In the genomic region with DNA sequence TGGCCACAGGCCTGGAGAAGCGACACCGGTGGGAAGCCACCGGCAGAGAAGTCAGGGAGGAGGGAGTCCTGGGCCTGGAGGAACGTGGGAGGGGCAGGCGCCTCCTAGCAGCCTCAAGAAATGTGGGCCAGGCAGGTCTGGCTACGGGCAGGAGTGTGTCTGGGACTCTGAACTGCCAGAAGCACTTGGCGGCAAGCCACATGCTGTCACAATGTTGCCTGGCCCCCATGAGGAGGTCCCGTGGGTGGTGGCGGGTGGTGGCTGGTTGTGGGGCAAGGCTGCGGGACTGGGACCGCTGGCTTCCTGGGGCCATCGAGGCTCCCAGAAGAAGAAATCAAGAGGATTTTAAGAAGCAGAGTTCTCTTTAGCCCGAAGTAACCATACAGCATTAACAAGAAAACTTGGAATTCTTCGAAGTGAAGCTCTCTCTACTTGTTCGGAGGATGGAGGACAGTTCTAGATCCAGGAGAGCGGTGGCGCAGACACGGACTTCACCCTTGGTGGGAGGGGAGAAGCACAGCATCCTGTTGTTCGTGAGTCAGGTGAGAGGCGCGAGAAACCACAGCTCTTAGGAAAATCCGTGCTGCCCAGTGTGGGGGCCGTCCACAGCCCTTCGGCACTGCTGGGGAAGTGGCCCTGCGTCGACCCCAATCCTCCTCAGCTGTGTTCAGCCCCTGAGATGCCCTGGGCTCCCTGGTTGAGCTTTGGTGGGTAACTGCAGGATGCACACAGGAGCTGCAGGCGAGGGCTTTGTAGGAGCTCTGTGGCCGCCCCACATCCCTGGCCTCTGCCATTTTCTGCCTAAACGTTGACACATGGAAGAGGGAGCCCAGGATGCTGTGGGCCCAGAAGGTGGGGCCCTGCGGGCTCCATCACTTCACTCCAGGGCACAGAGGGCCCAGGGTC, we compare ENCODE assay signal across 8 cellular contexts. TPM values are rescaled to one million over a fixed set of nuclear protein-coding genes. Genes with fewer than 3 reads are reported as not detected.
A peak's percentile ranks its signal among the peaks of the same experiment; 100 is the strongest.
DNase-seq lines count a peak whose midpoint lies in the region; ATAC-seq and TF ChIP-seq lines count a peak whose summit lies in the region.

No MANE protein-coding gene starts in this region.

- H3K36me3 ChIP-seq in BLaER1 (0 out of 2 replicates have a peak, but pooled peaks cover 17% of the 10 kb centered on the region), neutrophil (no peaks in the 10 kb centered on the region)

- CTCF ChIA-PET in WTC11 (lab: Charles Lee): interaction anchor here (2.5 kb wide), 1 partner anchor 75 kb away, joined by 10 read pairs; no protein-coding TSS in a partner anchor

- peaks cover 15% of the 10 kb centered on the region for H3K36me3 Mint-ChIP-seq in WTC11

- no peaks in the 10 kb centered on the region for H3K9me3 ChIP-seq in BLaER1
- H3K9me3 ChIP-seq in neutrophil: no peaks in the 10 kb centered on the region

- no peaks in the 10 kb centered on the region for H3K27me3 ChIP-seq in BLaER1
- H3K27me3 ChIP-seq in neutrophil: no peaks in the 10 kb centered on the region

- H3K4me1 Mint-ChIP-seq in WTC11: peaks cover 41% of the 10 kb centered on the region

- H3K4me1 ChIP-seq in BLaER1: peaks cover 76% of the 10 kb centered on the region
- H3K4me1 ChIP-seq in neutrophil (ENCODE audit: control insufficient read depth in 1 of 2, insufficient read depth in 1 of 2, low read depth in 1 of 2, low read length in 1 of 2): peaks cover 53 to 69% of the 10 kb centered on the region in 2 experiments

- no peak for ATAC-seq in WTC11
- ATAC-seq in GM21526 (IDR thresholded peaks at IDR 0.05; ENCODE audit: low FRiP score, unreplicated experiment): no peak

- H3K9ac ChIP-seq in BLaER1: 0 out of 2 replicates have a peak overlapping the region, but pooled peaks have one; percentile 38

- no peak for DNase-seq in WTC11 (ENCODE audit: low spot score)
- peak; percentile 60 for DNase-seq in fibroblast of gingiva (ENCODE audit: low read depth)
- no peak for DNase-seq in activated CD8-positive, alpha-beta memory T cell treated with anti-CD3 and anti-CD28 coated beads for 24 hours
- DNase-seq in mesenteric fat pad (ENCODE audit: low spot score): no peak
- no peak for DNase-seq in HuH-7 (ENCODE audit: low spot score)

- no peak overlapping the region for H3K4me3 Mint-ChIP-seq in WTC11

- no peaks in the 10 kb centered on the region for H3K9me3 Mint-ChIP-seq in WTC11

- H3K27ac ChIP-seq in BLaER1 (0 out of 2 replicates have a peak overlapping the region, but pooled peaks have one; percentile 4), neutrophil (peak overlapping the region; percentile 71)

- H3K27ac Mint-ChIP-seq in WTC11: peak overlapping the region; percentile 86; the same call in 1 of the 2 replicates

- H3K4me2 ChIP-seq in BLaER1: peak overlapping the region; percentile 53

- no peak overlapping the region for H3K4me3 ChIP-seq in BLaER1
- peak overlapping the region in 1 of 2 experiments; percentile 39 for H3K4me3 ChIP-seq in neutrophil (ENCODE audit: low read depth in 1 of 2, low read length in 1 of 2)

- POLR2A ChIA-PET in WTC11 (lab: Charles Lee): no interaction called here

- no peaks in the 10 kb centered on the region for H3K27me3 Mint-ChIP-seq in WTC11 (ENCODE audit: low read depth)

- TF ChIP-seq CTCF in WTC11 (IDR thresholded peaks at IDR 0.05): no peak
- no peak for TF ChIP-seq CTCF in neutrophil (IDR thresholded peaks at IDR 0.05)

- H4K20me1 ChIP-seq in BLaER1: peaks cover 93% of the 10 kb centered on the region

TF ChIP-seq in WTC11, 78 proteins besides CTCF, POLR2A, EP300 and RAD21:
- TF ChIP-seq, protein P1, sequence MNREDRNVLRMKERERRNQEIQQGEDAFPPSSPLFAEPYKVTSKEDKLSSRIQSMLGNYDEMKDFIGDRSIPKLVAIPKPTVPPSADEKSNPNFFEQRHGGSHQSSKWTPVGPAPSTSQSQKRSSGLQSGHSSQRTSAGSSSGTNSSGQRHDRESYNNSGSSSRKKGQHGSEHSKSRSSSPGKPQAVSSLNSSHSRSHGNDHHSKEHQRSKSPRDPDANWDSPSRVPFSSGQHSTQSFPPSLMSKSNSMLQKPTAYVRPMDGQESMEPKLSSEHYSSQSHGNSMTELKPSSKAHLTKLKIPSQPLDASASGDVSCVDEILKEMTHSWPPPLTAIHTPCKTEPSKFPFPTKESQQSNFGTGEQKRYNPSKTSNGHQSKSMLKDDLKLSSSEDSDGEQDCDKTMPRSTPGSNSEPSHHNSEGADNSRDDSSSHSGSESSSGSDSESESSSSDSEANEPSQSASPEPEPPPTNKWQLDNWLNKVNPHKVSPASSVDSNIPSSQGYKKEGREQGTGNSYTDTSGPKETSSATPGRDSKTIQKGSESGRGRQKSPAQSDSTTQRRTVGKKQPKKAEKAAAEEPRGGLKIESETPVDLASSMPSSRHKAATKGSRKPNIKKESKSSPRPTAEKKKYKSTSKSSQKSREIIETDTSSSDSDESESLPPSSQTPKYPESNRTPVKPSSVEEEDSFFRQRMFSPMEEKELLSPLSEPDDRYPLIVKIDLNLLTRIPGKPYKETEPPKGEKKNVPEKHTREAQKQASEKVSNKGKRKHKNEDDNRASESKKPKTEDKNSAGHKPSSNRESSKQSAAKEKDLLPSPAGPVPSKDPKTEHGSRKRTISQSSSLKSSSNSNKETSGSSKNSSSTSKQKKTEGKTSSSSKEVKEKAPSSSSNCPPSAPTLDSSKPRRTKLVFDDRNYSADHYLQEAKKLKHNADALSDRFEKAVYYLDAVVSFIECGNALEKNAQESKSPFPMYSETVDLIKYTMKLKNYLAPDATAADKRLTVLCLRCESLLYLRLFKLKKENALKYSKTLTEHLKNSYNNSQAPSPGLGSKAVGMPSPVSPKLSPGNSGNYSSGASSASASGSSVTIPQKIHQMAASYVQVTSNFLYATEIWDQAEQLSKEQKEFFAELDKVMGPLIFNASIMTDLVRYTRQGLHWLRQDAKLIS (CRISPR knock-in tag; IDR thresholded peaks at IDR 0.05; ENCODE audit: borderline replicate concordance): no peak
- no peak for TF ChIP-seq ZBTB21 (CRISPR knock-in tag; IDR thresholded peaks at IDR 0.05; ENCODE audit: borderline replicate concordance)

RNA-seq across cellular contexts. Expression of a gene that starts 12.4 kb away (rescaled TPM):
- 75.5 to 88.6 TPM (median 75.6 TPM) in 3 replicates for total RNA-seq in WTC11 (2021)
- 101 TPM for total RNA-seq in mesenteric fat pad

RNA-seq across cellular contexts. Expression of a gene that starts 45.9 kb away (rescaled TPM):
- 133 to 151 TPM (median 150 TPM) in 3 replicates for total RNA-seq in WTC11 (2021)
- total RNA-seq in mesenteric fat pad: 42.6 TPM
